Comparison of ENCODE assay signal across 8 cellular contexts in genomic region chr6:36095497-36096391, GRCh38. TPM values are rescaled to one million over a fixed set of nuclear protein-coding genes. Genes with fewer than 3 reads are reported as not detected.
DNase-seq lines count a peak whose midpoint lies in the region; ATAC-seq and TF ChIP-seq lines count a peak whose summit lies in the region.

No MANE protein-coding gene starts in this region.

- no peaks in the 10 kb centered on the region for H3K9me3 Mint-ChIP-seq in brain
- no peaks in the 10 kb centered on the region for H3K9me3 Mint-ChIP-seq in nephron

- H3K36me3 Mint-ChIP-seq in brain (peaks cover 23% of the 10 kb centered on the region), nephron (ENCODE audit: low read depth) (peaks cover 13% of the 10 kb centered on the region)

- H3K4me3 Mint-ChIP-seq in brain (no peak overlapping the region), nephron (no peak overlapping the region)

- H3K27me3 Mint-ChIP-seq in brain (peaks cover 4% of the 10 kb centered on the region), nephron (ENCODE audit: low read depth) (no peaks in the 10 kb centered on the region)

- peak in 1 of 2 experiments; percentile 45 for TF ChIP-seq CTCF in brain (conservative IDR thresholded peaks at IDR 0.05)
- TF ChIP-seq CTCF in nephron (IDR thresholded peaks at IDR 0.05; ENCODE audit: unreplicated experiment in 3 of 3), result peak in 1 of 3 experiments; percentile 14

- no peak for ATAC-seq in HG02970 (IDR thresholded peaks at IDR 0.05; ENCODE audit: low FRiP score, unreplicated experiment)
- ATAC-seq in GM21367 (IDR thresholded peaks at IDR 0.05; ENCODE audit: unreplicated experiment), result no peak

- H3K27ac Mint-ChIP-seq in brain (peak overlapping the region in 4 of 5 experiments; percentile 24 to 84 (median 52)), nephron (peak overlapping the region; percentile 78 to 96 (median 93))

- H3K4me1 Mint-ChIP-seq in brain, result peaks cover 54% of the 10 kb centered on the region
- H3K4me1 Mint-ChIP-seq in nephron, result peaks cover 34% of the 10 kb centered on the region

- DNase-seq in DMS53 treated with DMSO at 0.1 percent for 48 hours (lab: John Stamatoyannopoulos, UW; ENCODE audit: unreplicated experiment), result peak; percentile 70
- DNase-seq in HT-29 (ENCODE audit: low spot score), result peak; percentile 81
- no peak for DNase-seq in C1 segment of cervical spinal cord (lab: John Stamatoyannopoulos, UW)
- no peak for DNase-seq in activated effector memory CD4-positive, alpha-beta T cell treated with Interleukin-2 at 50 U/mL for 16 hours

RNA-seq across cellular contexts. Expression of gene MAPK13, which starts 34.6 kb away (rescaled TPM):
- 101 and 103 TPM in 2 replicates for total RNA-seq in HT-29 (2014; rRNA removed; shearing (Covaris generic))
- 40.2 TPM for polyA plus RNA-seq in brain (ENCODE audit: insufficient read depth, low read depth, low replicate concordance)

Comparison
In these comparisons a context has a peak if more than half of its experiments do, and no peak if none do; other contexts are left out.
1. DNase-seq: peak in DMS53 treated with DMSO at 0.1 percent for 48 hours (single experiment) and HT-29 (single experiment); none in C1 segment of cervical spinal cord (0 of 14) and activated effector memory CD4-positive, alpha-beta T cell treated with Interleukin-2 at 50 U/mL for 16 hours (single experiment).